In genomic region chr1:112956503-112957132, GRCh38 we compare ENCODE assay signal across 8 cellular contexts. TPM values are rescaled to one million over a fixed set of nuclear protein-coding genes. Genes with fewer than 3 reads are reported as not detected.
A peak's percentile ranks its signal among the peaks of the same experiment; 100 is the strongest.
DNase-seq lines count a peak whose midpoint lies in the region; ATAC-seq, FAIRE-seq and TF ChIP-seq lines count a peak whose summit lies in the region.

No MANE protein-coding gene starts in this region.

- intact Hi-C loops in GM12878 (cut with micrococcal nuclease; ENCODE audit: unreplicated experiment) (loop anchor here (2.0 kb wide), 1 partner anchor 240 kb away; no protein-coding TSS in a partner anchor), kidney (cut with DNase I) (no loop called here)

- no peak for TF ChIP-seq POLR2A in GM12878 (IDR thresholded peaks at IDR 0.05; ENCODE audit: low read depth, low read length)

- no peaks in the 10 kb centered on the region for H4K20me1 ChIP-seq in GM12878 (ENCODE audit: control insufficient read depth, insufficient read depth)

- peaks cover 38% of the 10 kb centered on the region for H3K36me3 Mint-ChIP-seq in HFFc6 (ENCODE audit: low read depth)

- POLR2A ChIA-PET in GM12878 (lab: Charles Lee), result interaction anchor here (0.9 to 2.2 kb wide), 9 partner anchors 9 to 116 kb away, joined by 3 to 25 read pairs (median 4); partner anchors contain the start of gene LRIG2

- RAD21 ChIA-PET in GM12878 (lab: Charles Lee; ENCODE audit: unreplicated experiment), result interaction anchor here (0.9 to 3.2 kb wide), 7 partner anchors 9 to 116 kb away, joined by 3 to 44 read pairs (median 6); partner anchors contain the start of gene LRIG2

- peak; percentile 22 for DNase-seq in HFFc6
- DNase-seq in RCC 7860 (ENCODE audit: low spot score), result peak; percentile 13
- no peak for DNase-seq in GM12878 (ENCODE audit: low read depth, low spot score)
- DNase-seq in kidney, result peak; percentile 77
- peak; percentile 12 to 18 for DNase-seq in stimulated activated CD4-positive, alpha-beta T cell treated with anti-CD3 and anti-CD28 coated beads, Interleukin-15, amount 100 ng/mL, for 48 hours (ENCODE audit: low read depth in 2 of 2)
- DNase-seq in GM13976 (ENCODE audit: low spot score), result no peak
- DNase-seq in NCI-H1417 (lab: John Stamatoyannopoulos, UW), result no peak

- H3K27ac ChIP-seq in GM12878 (ENCODE audit: control insufficient read depth, insufficient read depth), result peak overlapping the region; percentile 93
- H3K27ac ChIP-seq in kidney (ENCODE audit: low read depth in 2 of 2, low read length in 2 of 2), result peak overlapping the region; percentile 79 to 91

- H2AFZ ChIP-seq in GM12878 (ENCODE audit: control insufficient read depth, low read depth, low read length), result peak overlapping the region; percentile 84

- FAIRE-seq in RCC 7860 (lab: Jason Lieb, UNC), result no peak
- no peak for FAIRE-seq in GM12878 (lab: Jason Lieb, UNC)
- no peak for FAIRE-seq in kidney (lab: Jason Lieb, UNC)

- 1% methylated on average over 41 of the region's 41 CpGs for WGBS in GM12878 (ENCODE audit: insufficient coverage, insufficient replicate concordance, low lambda C conversion rate, missing lambda C conversion rate)

- H3K27me3 ChIP-seq in GM12878 (replicated peaks in 1 of 2; ENCODE audit: control insufficient read depth in 2 of 2, insufficient read depth in 2 of 2, low read length in 1 of 2), result no peaks in the 10 kb centered on the region

- CTCF ChIA-PET in GM12878 (lab: Yijun Ruan, JAX), result interaction anchor here (0.9 to 2.4 kb wide), 8 partner anchors 19 to 241 kb away, joined by 3 to 14 read pairs (median 4); partner anchors contain the start of gene LRIG2

- in situ Hi-C loops in GM12878 (cut with MboI), result loop anchor here (25.0 kb wide), 1 partner anchor 1781 kb away; no protein-coding TSS in a partner anchor
- in situ Hi-C loops in GM13976 (cut with MboI; ENCODE audit: low sequenced_read_pairs, unreplicated experiment), result no loop called here

- H3K27me3 Mint-ChIP-seq in HFFc6 (ENCODE audit: insufficient read depth), result peaks cover 4% of the 10 kb centered on the region

- SMC1A ChIA-PET in GM12878 (lab: Charles Lee; ENCODE audit: uncharacterized antibody, unreplicated experiment), result interaction anchor here (1.0 to 2.8 kb wide), 8 partner anchors 9 to 116 kb away, joined by 3 to 11 read pairs (median 4); partner anchors contain the start of gene LRIG2

- H3K9ac ChIP-seq in ES-I3 (ENCODE audit: low read depth, low read length) (peak overlapping the region; percentile 85), GM12878 (ENCODE audit: control insufficient read depth, insufficient read depth, low read length) (peak overlapping the region; percentile 94), kidney (ENCODE audit: low read length in 2 of 2) (peak overlapping the region; percentile 70 to 76)

- H3K4me1 ChIP-seq in ES-I3 (ENCODE audit: insufficient read depth, low read length), result peaks cover 11% of the 10 kb centered on the region; the same call in 1 of the 2 replicates
- no peaks in the 10 kb centered on the region for H3K4me1 ChIP-seq in GM12878 (ENCODE audit: control insufficient read depth, insufficient read depth, low read length)
- H3K4me1 ChIP-seq in kidney (ENCODE audit: control insufficient read depth in 1 of 2, insufficient read depth in 1 of 2, low read depth in 1 of 2, low read length in 2 of 2), result peaks cover 3 to 4% of the 10 kb centered on the region in 2 donors

- BruUV-seq in GM12878 (replicated peaks; lab: Mats Ljungman, UMichigan), result TSS peak; percentile 77

- H3K36me3 ChIP-seq in ES-I3 (ENCODE audit: insufficient read depth, low read length) (peaks cover 3% of the 10 kb centered on the region), GM12878 (ENCODE audit: control insufficient read depth in 2 of 2, insufficient read depth in 2 of 2, low read length in 1 of 2) (no peaks in the 10 kb centered on the region; a peak in 1 of 4 replicates), kidney (ENCODE audit: control insufficient read depth in 1 of 2, insufficient read depth in 2 of 2, low read length in 2 of 2) (no peaks in the 10 kb centered on the region)

- no peak for TF ChIP-seq RAD21 in GM12878 (IDR thresholded peaks at IDR 0.05; ENCODE audit: insufficient read depth, low read depth, low read length)

- no peak for TF ChIP-seq CTCF in HFFc6 (IDR thresholded peaks at IDR 0.05)
- peak in 1 of 3 experiments; percentile 1; a peak in 1 of 6 replicates for TF ChIP-seq CTCF in GM12878 (IDR thresholded peaks at IDR 0.05 in 2 of 3, conservative IDR thresholded peaks at IDR 0.05 in 1 of 3; ENCODE audit: control insufficient read depth in 2 of 3, extremely low read depth in 1 of 3, insufficient read depth in 1 of 3, low read depth in 3 of 3, low read length in 3 of 3)
- TF ChIP-seq CTCF in kidney (IDR thresholded peaks at IDR 0.05; ENCODE audit: borderline replicate concordance, extremely low read depth, insufficient read depth), result no peak
- no peak for TF ChIP-seq CTCF in GM13976 (IDR thresholded peaks at IDR 0.05; ENCODE audit: borderline replicate concordance, control extremely low read depth, extremely low read depth, insufficient read depth, missing control alignments)

- no peaks in the 10 kb centered on the region for H3K9me3 ChIP-seq in ES-I3 (ENCODE audit: control insufficient read depth, insufficient read depth, low read length)
- H3K9me3 ChIP-seq in GM12878 (replicated peaks; ENCODE audit: control insufficient read depth, insufficient read depth, low read length), result no peaks in the 10 kb centered on the region
- H3K9me3 ChIP-seq in kidney (ENCODE audit: control insufficient read depth in 1 of 2, low read length in 2 of 2), result no peaks in the 10 kb centered on the region

- H3K4me1 Mint-ChIP-seq in HFFc6 (ENCODE audit: low read depth), result peaks cover 58% of the 10 kb centered on the region

- H3K4me3 ChIP-seq in GM12878 (peak overlapping the region; percentile 82), kidney (ENCODE audit: low read length in 2 of 2) (peak overlapping the region; percentile 81 to 93)

- peak overlapping the region; percentile 97 for H3K4me3 Mint-ChIP-seq in HFFc6

- H3K9me3 Mint-ChIP-seq in HFFc6, result no peaks in the 10 kb centered on the region

- H3K79me2 ChIP-seq in GM12878 (ENCODE audit: control insufficient read depth, insufficient read depth, low read length), result peaks cover 97% of the 10 kb centered on the region

- peak overlapping the region; percentile 86 for H3K4me2 ChIP-seq in GM12878 (ENCODE audit: control insufficient read depth, insufficient read depth)

- peak; percentile 21 for ATAC-seq in GM12878

- H3K27ac Mint-ChIP-seq in HFFc6, result peak overlapping the region; percentile 98

- TF ChIP-seq EP300 in GM12878 (IDR thresholded peaks at IDR 0.05; ENCODE audit: borderline replicate concordance in 1 of 2, control insufficient read depth in 1 of 2, low read depth in 2 of 2, low read length in 2 of 2), result no peak

TF ChIP-seq in GM12878, 131 proteins besides CTCF, POLR2A, EP300 and RAD21:
- TF ChIP-seq RB1 (IDR thresholded peaks at IDR 0.05; ENCODE audit: borderline replicate concordance) (0 out of 2 replicates have a peak, but pooled peaks have one; percentile 14), SIN3A (IDR thresholded peaks at IDR 0.05; ENCODE audit: low read depth, low read length) (0 out of 2 replicates have a peak, but pooled peaks have one; percentile 7), LARP7 (IDR thresholded peaks at IDR 0.05) (no peak), MTA3 (IDR thresholded peaks at IDR 0.05; ENCODE audit: borderline replicate concordance, low read length) (0 out of 2 replicates have a peak, but pooled peaks have one; percentile 50), E2F4 (IDR thresholded peaks at IDR 0.05; ENCODE audit: low read depth, low read length) (0 out of 2 replicates have a peak, but pooled peaks have one; percentile 2)

RNA-seq across cellular contexts. Expression of gene SLC16A1, which starts 0.6 kb away (rescaled TPM):
- 10 to 100 TPM; 61.0 to 95.0 (median 69.4) TPM for total RNA-seq in HFFc6 (2021; fragmentation: NEBNext Ultra II Directional; extraction: Animal tissue kit (Norgen Biotek cat#: 25700))
- total RNA-seq in GM12878 (2013; cell fraction: nucleolus; rRNA removed), result 99.7 and 106 TPM in 2 replicates
- 74.1 and 82.9 TPM in 2 replicates for total RNA-seq in GM12878 (2014; rRNA removed)
- total RNA-seq in GM12878 (2014; rRNA removed; fragmentation: Illumina TruSeq; extraction: Trizol), result 64.7 and 64.9 TPM in 2 replicates
- total RNA-seq in GM12878 (2021), result 64.2 and 68.6 TPM in 2 replicates
- 25.0 TPM for polyA plus RNA-seq in GM12878 (2011; ENCODE audit: low read depth)
- 106 and 121 TPM in 2 replicates for polyA plus RNA-seq in GM12878 (2011; rRNA removed)
- polyA plus RNA-seq in GM12878 (2011; cell fraction: cytosol; rRNA removed), result 81.8 and 105 TPM in 2 replicates
- 27.1 and 33.8 TPM in 2 replicates for polyA plus RNA-seq in GM12878 (2011; cell fraction: nucleus; rRNA removed)
- 35.4 and 36.2 TPM in 2 replicates for polyA plus RNA-seq in GM12878 (2012)
- polyA plus RNA-seq in GM12878 (2014; fragmentation: Illumina TruSeq; extraction: Trizol), result 61.5 and 72.0 TPM in 2 replicates
- 10 to 100 TPM; 40.1 to 45.2 TPM for polyA plus RNA-seq in GM12878 (2014; fragmentation: Nextera tagmentation; extraction: Ambion mirVana)
- polyA plus RNA-seq in GM12878 (2014; rRNA removed), result 36.8 and 39.0 TPM in 2 replicates
- 10 to 100 TPM; 66.9 to 73.5 TPM for polyA plus RNA-seq in GM12878 (2016; fragmentation: Nextera tagmentation; extraction: Ambion mirVana)
- 204 and 235 TPM in 2 replicates for polyA minus RNA-seq in GM12878 (2011; rRNA and poly(A)+ RNA removed)
- 48.8 and 64.1 TPM in 2 replicates for polyA minus RNA-seq in GM12878 (2011; cell fraction: cytosol; rRNA and poly(A)+ RNA removed)
- polyA minus RNA-seq in GM12878 (2011; cell fraction: nucleus; rRNA and poly(A)+ RNA removed), result 31.1 and 54.0 TPM in 2 replicates
- total RNA-seq in kidney, result 8.7 TPM
- polyA plus RNA-seq in kidney (ENCODE audit: insufficient read depth, low read depth, low replicate concordance), result 9.7 TPM

Comparison
In these comparisons a context has a peak if more than half of its experiments do, and no peak if none do; other contexts are left out.
1. DNase-seq: peak in HFFc6 (single experiment), RCC 7860 (single experiment), kidney (single experiment) and stimulated activated CD4-positive, alpha-beta T cell treated with anti-CD3 and anti-CD28 coated beads, Interleukin-15, amount 100 ng/mL, for 48 hours (2 of 2); none in GM12878 (single experiment), GM13976 (single experiment) and NCI-H1417 (0 of 3).
2. Peak in every context shown above with its lines, with median percentiles within 50 percentile points of each other: H3K9ac ChIP-seq.